ENCODE assay signal across 18 cellular contexts in the genomic region with DNA sequence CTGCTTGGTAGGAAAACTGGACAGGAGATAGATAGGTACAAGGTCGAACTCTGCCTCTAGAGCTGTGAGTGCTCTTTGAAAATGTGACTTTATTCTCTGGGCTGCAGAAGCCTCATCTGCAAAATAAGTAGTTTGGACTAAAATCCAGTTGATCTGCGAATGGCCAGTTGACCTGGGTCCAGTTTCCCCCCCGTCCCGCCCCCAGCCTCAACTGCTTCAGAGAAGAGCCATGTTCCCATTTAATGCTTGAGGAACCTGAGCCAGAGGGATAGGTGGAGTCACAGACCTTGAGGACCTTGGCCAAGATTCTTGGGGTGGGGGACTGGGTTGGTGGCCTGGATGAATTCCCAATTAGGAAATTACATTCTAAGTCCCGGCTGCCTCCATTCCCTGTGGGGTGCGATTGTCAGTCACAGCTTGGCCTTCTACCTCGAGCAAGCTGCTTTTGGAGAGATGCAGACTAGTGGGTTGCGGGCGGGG. TPM values are rescaled to one million over a fixed set of nuclear protein-coding genes. Genes with fewer than 3 reads are reported as not detected.
DNase-seq lines count a peak whose midpoint lies in the region; ATAC-seq and TF ChIP-seq lines count a peak whose summit lies in the region.
"Had no signal": no experiment of that assay in that cellular context is flagged by ENCODE, and none has a peak within 500 bp of the region (broad histone marks: within the 10 kb centered on the region; RNA-seq: fewer than 3 reads in every experiment).

No MANE protein-coding gene starts in this region.

- CTCF ChIA-PET in CD4-positive, alpha-beta T cell (lab: Charles Lee) = interaction anchor here (1.8 kb wide), 1 partner anchor 652 kb away, joined by 3 read pairs; no protein-coding TSS in a partner anchor

- H3K4me1 ChIP-seq in NT2/D1 (ENCODE audit: insufficient read depth, insufficient read length) = peaks cover 11% of the 10 kb centered on the region
- peaks cover 53% of the 10 kb centered on the region for H3K4me1 ChIP-seq in osteoblast (ENCODE audit: insufficient read depth, low read length)

- H3K36me3 Mint-ChIP-seq in CD4-positive, alpha-beta T cell (ENCODE audit: low read depth) = no peaks in the 10 kb centered on the region
- H3K36me3 Mint-ChIP-seq: activated naive CD8-positive, alpha-beta T cell had no signal

- H3K4me1 Mint-ChIP-seq in CD4-positive, alpha-beta T cell (ENCODE audit: low read depth) = peaks cover 17% of the 10 kb centered on the region

- intact Hi-C loops in CD4-positive, alpha-beta T cell (cut with DNase I, micrococcal nuclease) = loop anchor here (2.0 to 10.0 kb wide), 7 partner anchors 137 to 691 kb away; a partner anchor contains a TSS

- no peaks in the 10 kb centered on the region for H3K9me3 ChIP-seq in CD4-positive, alpha-beta T cell (ENCODE audit: control insufficient read depth, low read length)
- H3K9me3 ChIP-seq in NT2/D1 (ENCODE audit: insufficient read depth, low read length) (peaks cover 33% of the 10 kb centered on the region; the same call in 1 of the 2 replicates), osteoblast (ENCODE audit: low read depth, low read length) (no peaks in the 10 kb centered on the region)

- H3K36me3 ChIP-seq in NT2/D1 (ENCODE audit: insufficient read depth, insufficient read length, low read length) (no peaks in the 10 kb centered on the region), osteoblast (ENCODE audit: insufficient read depth, low read length) (peaks cover 3% of the 10 kb centered on the region)

- H3K9ac ChIP-seq in NT2/D1 (ENCODE audit: insufficient read length, low read depth) = no peak overlapping the region

- POLR2A ChIA-PET in CD4-positive, alpha-beta T cell (lab: Charles Lee) = no interaction called here

- TF ChIP-seq CTCF in CD4-positive, alpha-beta T cell (IDR thresholded peaks at IDR 0.05) = no peak
- no peak for TF ChIP-seq CTCF in fibroblast of villous mesenchyme (IDR thresholded peaks at IDR 0.05; ENCODE audit: insufficient read depth, low read depth, low read length)
- TF ChIP-seq CTCF in osteoblast (IDR thresholded peaks at IDR 0.05; ENCODE audit: extremely low read depth, low read depth, low read length) = no peak

- H3K4me3 ChIP-seq in NT2/D1 (ENCODE audit: insufficient read length, low read depth) (peak overlapping the region; percentile 73), fibroblast of villous mesenchyme (ENCODE audit: low read depth, low read length) (peak overlapping the region; percentile 66), osteoblast (ENCODE audit: insufficient read depth, low read length) (peak overlapping the region; percentile 84)

- no peaks in the 10 kb centered on the region for H4K20me1 ChIP-seq in osteoblast (ENCODE audit: insufficient read depth, low read length)

- no peak overlapping the region for H3K27ac ChIP-seq in CD4-positive, alpha-beta T cell (ENCODE audit: low read depth, low read length)
- H3K27ac ChIP-seq in osteoblast (ENCODE audit: low read depth, low read length) = no peak overlapping the region
- H3K27ac ChIP-seq: C4-2B had no signal

- H3K27ac Mint-ChIP-seq in CD4-positive, alpha-beta T cell = no peak overlapping the region
- H3K27ac Mint-ChIP-seq: activated CD8-positive, alpha-beta T cell treated with anti-CD3 and anti-CD28 coated beads for 36 hours; activated naive CD8-positive, alpha-beta T cell; dendritic cell treated with granulocyte-macrophage colony-stimulating factor and Interleukin-4, amounts not matched to agents 40 ng/mL and 50 ng/mL, for 4 days had no signal

- H2AFZ ChIP-seq in osteoblast (ENCODE audit: low read length) = no peak overlapping the region

- ATAC-seq in CD4-positive, alpha-beta T cell (ENCODE audit: poor library complexity) = no peak
- ATAC-seq in GM21576 (IDR thresholded peaks at IDR 0.05; ENCODE audit: unreplicated experiment) (no peak), HG03571 (IDR thresholded peaks at IDR 0.05; ENCODE audit: unreplicated experiment) (no peak), GM19397 (IDR thresholded peaks at IDR 0.05; ENCODE audit: unreplicated experiment) (no peak)
- ATAC-seq: activated CD8-positive, alpha-beta T cell treated with anti-CD3 and anti-CD28 coated beads for 36 hours; sciatic nerve had no signal

- H3K79me2 ChIP-seq in osteoblast (ENCODE audit: insufficient read depth, low read length) = peaks cover 17% of the 10 kb centered on the region

- peaks cover 27% of the 10 kb centered on the region for H3K27me3 ChIP-seq in CD4-positive, alpha-beta T cell (ENCODE audit: control insufficient read depth, insufficient read depth, low read length)
- H3K27me3 ChIP-seq in NT2/D1 (ENCODE audit: insufficient read depth, insufficient read length) (peaks cover 36% of the 10 kb centered on the region), osteoblast (ENCODE audit: insufficient read depth, low read length) (no peaks in the 10 kb centered on the region)

- peak overlapping the region; percentile 80 for H3K4me3 Mint-ChIP-seq in CD4-positive, alpha-beta T cell

- DNase-seq in CD4-positive, alpha-beta T cell = no peak
- DNase-seq in NT2/D1 (ENCODE audit: low read depth, low spot score) (no peak), fibroblast of villous mesenchyme (ENCODE audit: low read depth) (no peak), osteoblast (ENCODE audit: insufficient read length, low spot score, missing footprints) (peak; percentile 90), NCI-H526 (lab: John Stamatoyannopoulos, UW) (no peak)
- DNase-seq: activated CD8-positive, alpha-beta T cell treated with anti-CD3 and anti-CD28 coated beads for 36 hours; NCI-H187 had no signal

- peaks cover 44% of the 10 kb centered on the region for H3K27me3 Mint-ChIP-seq in CD4-positive, alpha-beta T cell

- H3K9me3 Mint-ChIP-seq in CD4-positive, alpha-beta T cell = no peaks in the 10 kb centered on the region
- H3K9me3 Mint-ChIP-seq: activated CD8-positive, alpha-beta T cell treated with anti-CD3 and anti-CD28 coated beads for 36 hours; dendritic cell treated with granulocyte-macrophage colony-stimulating factor and Interleukin-4, amounts not matched to agents 40 ng/mL and 50 ng/mL, for 4 days had no signal

- H3K4me2 ChIP-seq in osteoblast (ENCODE audit: insufficient read depth, low read length) = peak overlapping the region; percentile 90

RNA-seq across cellular contexts. Expression of a gene that starts 14.1 kb away (rescaled TPM):
- total RNA-seq in CD4-positive, alpha-beta T cell = under 1 TPM in 1 of 2 experiments, not detected in 1; 0.06 TPM
- total RNA-seq in fibroblast of villous mesenchyme (12.5 and 21.3 TPM in 2 replicates), osteoblast (10.3 and 11.6 TPM in 2 replicates)
- total RNA-seq: activated CD8-positive, alpha-beta T cell treated with anti-CD3 and anti-CD28 coated beads for 36 hours; T-helper 2 cell treated with Interferon-gamma antibody and Interleukin-4, amounts not matched to agents 100 ng/mL and 5 ng/mL, for 36 hours had no signal

RNA-seq across cellular contexts. Expression of a gene that starts 38.5 kb away (rescaled TPM):
- total RNA-seq in CD4-positive, alpha-beta T cell = not detected
- total RNA-seq in fibroblast of villous mesenchyme (not detected in 2 replicates), osteoblast (0.59 TPM in 1 of 2 replicates, not detected in the other)
- total RNA-seq: activated CD8-positive, alpha-beta T cell treated with anti-CD3 and anti-CD28 coated beads for 36 hours; glomerular endothelial cell; HT1080; lung microvascular endothelial cell; sciatic nerve; T-helper 2 cell treated with Interferon-gamma antibody and Interleukin-4, amounts not matched to agents 100 ng/mL and 5 ng/mL, for 36 hours had no signal

Comparison
In these comparisons a context has a peak if more than half of its experiments do, and no peak if none do; other contexts are left out.
1. RNA of a gene that starts 14.1 kb away (total RNA-seq): 12.5 to 21.3 TPM in fibroblast of villous mesenchyme and 10.3 to 11.6 TPM in osteoblast; 0.06 TPM in CD4-positive, alpha-beta T cell; every median in the first group is over 10 times any median in the second.
2. Peak in every context shown above with its lines, with median percentiles within 50 percentile points of each other: H3K4me3 ChIP-seq.